Comparison of ENCODE assay signal across 14 cellular contexts in the genomic region with DNA sequence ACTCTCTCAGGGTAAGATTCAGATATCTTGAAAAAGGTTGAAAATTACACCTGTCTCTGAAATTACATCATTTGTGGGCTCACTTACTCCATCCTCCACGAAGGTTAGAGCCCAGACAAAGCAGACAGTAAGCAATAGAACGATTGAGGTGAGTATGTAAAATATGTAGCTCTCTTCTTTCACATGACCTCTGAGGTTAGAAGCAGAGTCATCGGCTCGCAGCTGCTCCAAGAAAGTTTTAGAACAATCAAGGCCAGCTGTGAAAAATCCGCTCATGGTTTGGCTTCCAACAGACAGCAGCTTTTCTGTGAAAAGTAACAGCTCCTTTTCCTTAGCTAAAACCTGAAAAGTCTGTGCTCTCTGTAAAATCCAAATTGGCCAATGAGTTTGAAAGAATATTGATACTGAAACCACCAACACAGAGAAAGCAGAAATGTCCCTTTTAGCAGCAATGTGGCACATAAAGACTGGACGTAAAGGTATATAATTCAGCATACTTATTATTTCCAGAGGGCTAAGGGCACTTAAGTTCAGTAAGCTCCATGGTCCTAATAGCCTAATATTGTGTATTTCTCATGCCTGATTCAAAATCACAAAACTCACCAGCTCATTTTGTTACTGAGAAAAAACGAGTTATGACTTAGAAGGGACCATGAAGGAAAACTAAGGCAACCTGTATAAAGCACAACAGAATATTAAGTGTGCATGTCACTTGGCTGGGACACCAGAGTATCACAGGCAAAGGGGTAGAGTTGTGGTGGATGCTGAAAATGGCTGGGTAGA.
DNase-seq lines count a peak whose midpoint lies in the region; ATAC-seq, FAIRE-seq and TF ChIP-seq lines count a peak whose summit lies in the region.
"Had no signal": no experiment of that assay in that cellular context is flagged by ENCODE, and none has a peak within 500 bp of the region (broad histone marks: within the 10 kb centered on the region; RNA-seq: fewer than 3 reads in every experiment).

No MANE protein-coding gene starts in this region.

- no peaks in the 10 kb centered on the region for H3K36me3 ChIP-seq in GM12878 (ENCODE audit: control insufficient read depth in 2 of 2, insufficient read depth in 2 of 2, low read length in 1 of 2)
- no peaks in the 10 kb centered on the region for H3K36me3 ChIP-seq in osteoblast (ENCODE audit: insufficient read depth, low read length)
- no peaks in the 10 kb centered on the region for H3K36me3 ChIP-seq in MG63
- no peaks in the 10 kb centered on the region for H3K36me3 ChIP-seq in gastrocnemius medialis
- H3K36me3 ChIP-seq: gastroesophageal sphincter, neural progenitor cell, SJSA1 had no signal

- H3K27me3 ChIP-seq in GM12878 (replicated peaks in 1 of 2; ENCODE audit: control insufficient read depth in 2 of 2, insufficient read depth in 2 of 2, low read length in 1 of 2) (no peaks in the 10 kb centered on the region), osteoblast (ENCODE audit: insufficient read depth, low read length) (peaks cover 25% of the 10 kb centered on the region), MG63 (peaks cover 2% of the 10 kb centered on the region; the same call in 1 of the 2 replicates), gastrocnemius medialis (no peaks in the 10 kb centered on the region)
- H3K27me3 ChIP-seq: gastroesophageal sphincter, neural progenitor cell, SJSA1 had no signal

- in situ Hi-C loops in GM12878 (cut with MboI): no loop called here
- in situ Hi-C loops in gastrocnemius medialis (cut with MboI; ENCODE audit: low sequenced_read_pairs in 4 of 4): no loop called here

- TF ChIP-seq CTCF in AG04449 (IDR thresholded peaks at IDR 0.05; ENCODE audit: insufficient read depth, low read length, missing control alignments) (no peak), GM12878 (IDR thresholded peaks at IDR 0.05 in 2 of 3, conservative IDR thresholded peaks at IDR 0.05 in 1 of 3; ENCODE audit: control insufficient read depth in 2 of 3, extremely low read depth in 1 of 3, insufficient read depth in 1 of 3, low read depth in 3 of 3, low read length in 3 of 3) (no peak), osteoblast (IDR thresholded peaks at IDR 0.05; ENCODE audit: extremely low read depth, low read depth, low read length) (no peak), gastrocnemius medialis (IDR thresholded peaks at IDR 0.05 in 4 of 5, conservative IDR thresholded peaks at IDR 0.05 in 1 of 5) (no peak)

- WGBS in GM12878 (ENCODE audit: insufficient coverage, insufficient replicate concordance, low lambda C conversion rate, missing lambda C conversion rate): 6% methylated on average over 7 of the region's 7 CpGs

- CTCF ChIA-PET in AG04449 (lab: Yijun Ruan, JAX): interaction anchor here (1.2 to 22.6 kb wide), 2 partner anchors 14 to 556 kb away, joined by 3 to 533 read pairs; no protein-coding TSS in a partner anchor
- CTCF ChIA-PET in GM12878 (lab: Yijun Ruan, JAX): interaction anchor here (0.7 to 17.7 kb wide), 18 partner anchors 8 to 1160 kb away, joined by 3 to 590 read pairs (median 4); partner anchors contain the start of gene SESN3
- CTCF ChIA-PET in HEK293T (lab: Yijun Ruan, JAX): no interaction called here

- no peaks in the 10 kb centered on the region for H3K79me2 ChIP-seq in GM12878 (ENCODE audit: control insufficient read depth, insufficient read depth, low read length)
- H3K79me2 ChIP-seq in osteoblast (ENCODE audit: insufficient read depth, low read length): no peaks in the 10 kb centered on the region

- peak; percentile 5 to 56; a peak in 1 of 4 replicates for TF ChIP-seq EP300 in GM12878 (IDR thresholded peaks at IDR 0.05; ENCODE audit: borderline replicate concordance in 1 of 2, control insufficient read depth in 1 of 2, low read depth in 2 of 2, low read length in 2 of 2)

- H2AFZ ChIP-seq in GM12878 (ENCODE audit: control insufficient read depth, low read depth, low read length) (peak overlapping the region; percentile 22), osteoblast (ENCODE audit: low read length) (no peak overlapping the region)
- H2AFZ ChIP-seq: neural progenitor cell had no signal

- no peak overlapping the region for H3K4me3 ChIP-seq in AG04449 (ENCODE audit: low read depth, low read length)
- peak overlapping the region; percentile 25; the same call in 1 of the 2 replicates for H3K4me3 ChIP-seq in GM12878
- no peak overlapping the region for H3K4me3 ChIP-seq in osteoblast (ENCODE audit: insufficient read depth, low read length)
- H3K4me3 ChIP-seq in MG63: no peak overlapping the region
- no peak overlapping the region for H3K4me3 ChIP-seq in gastrocnemius medialis
- H3K4me3 ChIP-seq: gastroesophageal sphincter, neural progenitor cell, SJSA1 had no signal

- SMC1A ChIA-PET in GM12878 (lab: Charles Lee; ENCODE audit: uncharacterized antibody, unreplicated experiment): interaction anchor here (0.9 to 20.2 kb wide), 28 partner anchors 8 to 713 kb away, joined by 3 to 474 read pairs (median 5); partner anchors contain the start of genes SESN3 and SRSF8

- ATAC-seq in GM19035 (IDR thresholded peaks at IDR 0.05; ENCODE audit: unreplicated experiment): peak; percentile 51
- peak; percentile 34 for ATAC-seq in HG03064 (IDR thresholded peaks at IDR 0.05; ENCODE audit: low read depth, unreplicated experiment)
- ATAC-seq in GM12878: peak; percentile 57
- no peak for ATAC-seq in gastrocnemius medialis
- ATAC-seq: gastroesophageal sphincter had no signal

- RAD21 ChIA-PET in GM12878 (lab: Charles Lee; ENCODE audit: unreplicated experiment): interaction anchor here (0.7 to 12.7 kb wide), 26 partner anchors 11 to 643 kb away, joined by 3 to 425 read pairs (median 4); partner anchors contain the start of gene SESN3

- H3K4me2 ChIP-seq in GM12878 (ENCODE audit: control insufficient read depth, insufficient read depth) (peak overlapping the region; percentile 80), osteoblast (ENCODE audit: insufficient read depth, low read length) (no peak overlapping the region)
- H3K4me2 ChIP-seq: neural progenitor cell had no signal

- H3K27ac ChIP-seq in GM12878 (ENCODE audit: control insufficient read depth, insufficient read depth) (no peak overlapping the region), osteoblast (ENCODE audit: low read depth, low read length) (no peak overlapping the region), gastrocnemius medialis (no peak overlapping the region)
- H3K27ac ChIP-seq: gastroesophageal sphincter, neural progenitor cell, SJSA1 had no signal

- H3K4me1 ChIP-seq in GM12878 (ENCODE audit: control insufficient read depth, insufficient read depth, low read length) (peaks cover 25% of the 10 kb centered on the region), osteoblast (ENCODE audit: insufficient read depth, low read length) (peaks cover 7% of the 10 kb centered on the region), gastrocnemius medialis (no peaks in the 10 kb centered on the region)
- H3K4me1 ChIP-seq: SJSA1 had no signal

- DNase-seq in AG04449 (ENCODE audit: low read depth, low spot score) (peak; percentile 7), GM12878 (ENCODE audit: low read depth, low spot score) (peak; percentile 28), osteoblast (ENCODE audit: insufficient read length, low spot score, missing footprints) (no peak), MG63 (no peak), HEK293T (ENCODE audit: extremely low spot score) (no peak), gastrocnemius medialis (no peak)
- DNase-seq: CD4-positive, alpha-beta memory T cell; GOT3; NCI-H1694 treated with DMSO at 0.1 percent for 48 hours had no signal

- BruUV-seq in GM12878 (replicated peaks; lab: Mats Ljungman, UMichigan): no TSS peak

- no peak overlapping the region; the same call in 1 of the 2 replicates for H3K9ac ChIP-seq in GM12878 (ENCODE audit: control insufficient read depth, insufficient read depth, low read length)
- H3K9ac ChIP-seq: neural progenitor cell had no signal

- POLR2A ChIA-PET in AG04449 (lab: Yijun Ruan, JAX) (no interaction called here), GM12878 (lab: Charles Lee) (interaction anchor here (0.5 to 6.5 kb wide), 14 partner anchors 9 to 758 kb away, joined by 3 to 39 read pairs (median 6); partner anchors contain the start of genes CEP57, FAM76B and SESN3), HEK293T (lab: Yijun Ruan, JAX) (no interaction called here)

- peak; percentile 85 for FAIRE-seq in GM12878 (lab: Jason Lieb, UNC)

- H3K9me3 ChIP-seq in GM12878 (replicated peaks; ENCODE audit: control insufficient read depth, insufficient read depth, low read length) (no peaks in the 10 kb centered on the region), osteoblast (ENCODE audit: low read depth, low read length) (no peaks in the 10 kb centered on the region), MG63 (no peaks in the 10 kb centered on the region), gastrocnemius medialis (no peaks in the 10 kb centered on the region)
- H3K9me3 ChIP-seq: gastroesophageal sphincter, SJSA1 had no signal

- TF ChIP-seq POLR2A in GM12878 (IDR thresholded peaks at IDR 0.05; ENCODE audit: low read depth, low read length) (no peak), gastrocnemius medialis (IDR thresholded peaks at IDR 0.05) (no peak)

- no peak for TF ChIP-seq RAD21 in GM12878 (IDR thresholded peaks at IDR 0.05; ENCODE audit: insufficient read depth, low read depth, low read length)

- no peaks in the 10 kb centered on the region for H4K20me1 ChIP-seq in GM12878 (ENCODE audit: control insufficient read depth, insufficient read depth)
- H4K20me1 ChIP-seq in osteoblast (ENCODE audit: insufficient read depth, low read length): no peaks in the 10 kb centered on the region

- intact Hi-C loops in GM12878 (cut with micrococcal nuclease; ENCODE audit: unreplicated experiment): loop anchor here (10.0 kb wide), 2 partner anchors 713 to 1107 kb away; no protein-coding TSS in a partner anchor
- intact Hi-C loops in gastrocnemius medialis (cut with DNase I; ENCODE audit: low total_unique reads): no loop called here

TF ChIP-seq in GM12878, 131 proteins besides CTCF, POLR2A, EP300 and RAD21 (continues in another document):
- no peak for TF ChIP-seq CREB1 (IDR thresholded peaks at IDR 0.05; ENCODE audit: low read depth)
- TF ChIP-seq DPF2 (IDR thresholded peaks at IDR 0.05): peak; percentile 25; the same call in 1 of the 2 replicates
- no peak for TF ChIP-seq TCF7 (IDR thresholded peaks at IDR 0.05; ENCODE audit: borderline replicate concordance)
- peak; percentile 80 for TF ChIP-seq ATF7 (IDR thresholded peaks at IDR 0.05; ENCODE audit: low read depth)

TF ChIP-seq in HEK293T, 16 proteins besides CTCF, POLR2A, EP300 and RAD21:
- TF ChIP-seq ELF4 (IDR thresholded peaks at IDR 0.05) (no peak), L3MBTL2 (conservative IDR thresholded peaks at IDR 0.05) (no peak), LEF1 (IDR thresholded peaks at IDR 0.05; ENCODE audit: borderline replicate concordance) (no peak), SUZ12 (IDR thresholded peaks at IDR 0.05) (no peak), FOXA1 (IDR thresholded peaks at IDR 0.05) (no peak), ZNF384 (IDR thresholded peaks at IDR 0.05) (no peak), FOXM1 (IDR thresholded peaks at IDR 0.05; ENCODE audit: borderline replicate concordance) (no peak)
TF ChIP-seq in HEK293T: peak in this region for 0.

Comparison
In these comparisons a context has a peak if more than half of its experiments do, and no peak if none do; other contexts are left out.
1. DNase-seq: peak in AG04449 (single experiment) and GM12878 (single experiment); none in osteoblast (single experiment), MG63 (single experiment), HEK293T (single experiment) and gastrocnemius medialis (0 of 2).
2. ATAC-seq: peak in GM19035 (single experiment), HG03064 (single experiment) and GM12878 (single experiment); none in gastrocnemius medialis (0 of 2).